10 cellular contexts compared by ENCODE assay signal in genomic region chr4:26020083-26020668, GRCh38.
DNase-seq lines count a peak whose midpoint lies in the region; ATAC-seq and TF ChIP-seq lines count a peak whose summit lies in the region.
"Had no signal": no experiment of that assay in that cellular context is flagged by ENCODE, and none has a peak within 500 bp of the region (broad histone marks: within the 10 kb centered on the region; RNA-seq: fewer than 3 reads in every experiment).

No MANE protein-coding gene starts in this region.

- ATAC-seq in HCT116 (no peak), GM21737 (IDR thresholded peaks at IDR 0.05; ENCODE audit: unreplicated experiment) (no peak), HG02981 (IDR thresholded peaks at IDR 0.05; ENCODE audit: unreplicated experiment) (no peak)
- peak; percentile 94 for ATAC-seq in activated CD8-positive, alpha-beta T cell treated with anti-CD3 and anti-CD28 coated beads for 36 hours

- H3K79me2 ChIP-seq in HCT116 (ENCODE audit: insufficient read depth, low read length), result no peaks in the 10 kb centered on the region
- no peaks in the 10 kb centered on the region for H3K79me2 ChIP-seq in hepatocyte

- peaks cover 11% of the 10 kb centered on the region for H3K4me1 Mint-ChIP-seq in activated CD8-positive, alpha-beta T cell treated with anti-CD3 and anti-CD28 coated beads for 36 hours (ENCODE audit: low read depth)

- H3K27ac ChIP-seq in AG04450 (ENCODE audit: low read depth, low read length) (peak overlapping the region; percentile 57), HCT116 (ENCODE audit: low read depth, low read length) (no peak overlapping the region), hepatocyte (peak overlapping the region; percentile 59)
- H3K27ac ChIP-seq: SK-N-MC had no signal

- no peak for TF ChIP-seq CTCF in AG04450 (IDR thresholded peaks at IDR 0.05; ENCODE audit: low read depth, low read length)
- TF ChIP-seq CTCF in HCT116 (IDR thresholded peaks at IDR 0.05 in 2 of 3, conservative IDR thresholded peaks at IDR 0.05 in 1 of 3; ENCODE audit: borderline replicate concordance in 1 of 3, insufficient read depth in 1 of 3, low read depth in 2 of 3, low read length in 2 of 3), result no peak
- TF ChIP-seq CTCF in activated CD8-positive, alpha-beta T cell treated with anti-CD3 and anti-CD28 coated beads for 36 hours (IDR thresholded peaks at IDR 0.05), result no peak
- no peak for TF ChIP-seq CTCF in hepatocyte (IDR thresholded peaks at IDR 0.05; ENCODE audit: poor library complexity)

- no peaks in the 10 kb centered on the region for H3K36me3 Mint-ChIP-seq in activated CD8-positive, alpha-beta T cell treated with anti-CD3 and anti-CD28 coated beads for 36 hours (ENCODE audit: low read depth)
- H3K36me3 Mint-ChIP-seq: brain had no signal

- DNase-seq in AG04450 (ENCODE audit: low read depth, low spot score) (peak; percentile 43), HCT116 (ENCODE audit: low read depth, low spot score) (no peak), hepatocyte (ENCODE audit: low spot score) (peak; percentile 27), kidney tubule cell (ENCODE audit: low spot score) (no peak), NCI-H1092 (lab: John Stamatoyannopoulos, UW) (no peak)
- peak; percentile 67 for DNase-seq in activated CD8-positive, alpha-beta T cell treated with anti-CD3 and anti-CD28 coated beads for 36 hours

- no peaks in the 10 kb centered on the region for H3K9me3 Mint-ChIP-seq in activated CD8-positive, alpha-beta T cell treated with anti-CD3 and anti-CD28 coated beads for 36 hours

- H3K9me2 ChIP-seq in HCT116 (ENCODE audit: insufficient read depth) (no peaks in the 10 kb centered on the region), hepatocyte (replicated peaks; ENCODE audit: insufficient read depth) (no peaks in the 10 kb centered on the region)

- RAD21 ChIA-PET in HCT116 (lab: Charles Lee; ENCODE audit: low non-redundant PET in 1 of 2, low total read pairs in 2 of 2, uncharacterized antibody in 2 of 2, unreplicated experiment in 2 of 2), result no interaction called here

- H3K27me3 ChIP-seq in AG04450 (ENCODE audit: control insufficient read depth, insufficient read depth, low read length) (no peaks in the 10 kb centered on the region), HCT116 (ENCODE audit: insufficient read depth, low read length) (peaks cover 6% of the 10 kb centered on the region; the same call in 1 of the 2 replicates), hepatocyte (no peaks in the 10 kb centered on the region)

- H3K9me3 ChIP-seq in AG04450 (ENCODE audit: control insufficient read depth, insufficient read depth, low read length) (no peaks in the 10 kb centered on the region; the same call in 1 of the 2 replicates), HCT116 (ENCODE audit: control insufficient read depth in 1 of 2, insufficient read depth in 1 of 2, low read depth in 1 of 2, low read length in 2 of 2) (no peaks in the 10 kb centered on the region), hepatocyte (ENCODE audit: low read depth) (no peaks in the 10 kb centered on the region)

- no peak for TF ChIP-seq RAD21 in HCT116 (IDR thresholded peaks at IDR 0.05; ENCODE audit: low read depth)

- CTCF ChIA-PET in AG04450 (lab: Charles Lee), result no interaction called here
- CTCF ChIA-PET in HCT116 (lab: Charles Lee), result no interaction called here
- CTCF ChIA-PET in activated CD8-positive, alpha-beta T cell treated with anti-CD3 and anti-CD28 coated beads for 36 hours (lab: Charles Lee), result no interaction called here

- H3K4me1 ChIP-seq in HCT116 (ENCODE audit: control insufficient read depth in 1 of 2, insufficient read depth in 2 of 2, low read length in 2 of 2), result peaks cover 15 to 20% of the 10 kb centered on the region in 2 experiments
- peaks cover 24% of the 10 kb centered on the region for H3K4me1 ChIP-seq in hepatocyte (ENCODE audit: insufficient read depth)

- H2AFZ ChIP-seq in HCT116 (ENCODE audit: low read depth, low read length, poor library complexity, severe bottlenecking) (no peak overlapping the region), hepatocyte (no peak overlapping the region)

- H3K27ac Mint-ChIP-seq in activated CD8-positive, alpha-beta T cell treated with anti-CD3 and anti-CD28 coated beads for 36 hours, result no peak overlapping the region

- no peak overlapping the region for H3K4me3 Mint-ChIP-seq in activated CD8-positive, alpha-beta T cell treated with anti-CD3 and anti-CD28 coated beads for 36 hours
- H3K4me3 Mint-ChIP-seq: brain had no signal

- no TSS peak for BruUV-seq in HCT116 (replicated peaks; lab: Mats Ljungman, UMichigan)

- H3K4me3 ChIP-seq in AG04450 (ENCODE audit: low read depth, low read length) (no peak overlapping the region), HCT116 (replicated peaks in 1 of 2; ENCODE audit: low read depth in 1 of 2, low read length in 2 of 2) (no peak overlapping the region), hepatocyte (no peak overlapping the region)
- H3K4me3 ChIP-seq: SK-N-MC had no signal

- H3K4me2 ChIP-seq in HCT116 (ENCODE audit: low read length), result 0 out of 2 replicates have a peak overlapping the region, but pooled peaks have one; percentile 19
- no peak overlapping the region for H3K4me2 ChIP-seq in hepatocyte

- TF ChIP-seq POLR2A in HCT116 (IDR thresholded peaks at IDR 0.05; ENCODE audit: borderline replicate concordance, extremely low read depth, insufficient read depth, insufficient read length), result no peak

- H3K9ac ChIP-seq in HCT116 (ENCODE audit: low read length), result no peak overlapping the region

- peaks cover 20% of the 10 kb centered on the region for H3K27me3 Mint-ChIP-seq in activated CD8-positive, alpha-beta T cell treated with anti-CD3 and anti-CD28 coated beads for 36 hours

- 70% methylated on average over 10 of the region's 10 CpGs for WGBS in hepatocyte (ENCODE audit: low lambda C conversion rate, missing lambda C conversion rate)

- H3K36me3 ChIP-seq in HCT116 (ENCODE audit: control insufficient read depth in 1 of 2, insufficient read depth in 2 of 2, low read length in 2 of 2), result no peaks in the 10 kb centered on the region
- H3K36me3 ChIP-seq in hepatocyte (replicated peaks; ENCODE audit: insufficient read depth, low read depth), result no peaks in the 10 kb centered on the region

- H4K20me1 ChIP-seq in HCT116 (ENCODE audit: insufficient read depth) (no peaks in the 10 kb centered on the region), hepatocyte (ENCODE audit: insufficient read depth, poor library complexity, severe bottlenecking) (no peaks in the 10 kb centered on the region)

- POLR2A ChIA-PET in AG04450 (lab: Yijun Ruan, JAX), result no interaction called here
- POLR2A ChIA-PET in HCT116 (lab: Charles Lee), result no interaction called here
- POLR2A ChIA-PET in activated CD8-positive, alpha-beta T cell treated with anti-CD3 and anti-CD28 coated beads for 36 hours (lab: Charles Lee), result no interaction called here

- intact Hi-C loops in HCT116 (cut with micrococcal nuclease), result no loop called here
- intact Hi-C loops in activated CD8-positive, alpha-beta T cell treated with anti-CD3 and anti-CD28 coated beads for 36 hours (cut with micrococcal nuclease), result no loop called here

TF ChIP-seq in HCT116, 20 proteins besides CTCF, POLR2A, EP300 and RAD21:
- TF ChIP-seq FOSL1 (IDR thresholded peaks at IDR 0.05; ENCODE audit: low read depth), result no peak
- no peak for TF ChIP-seq TCF7L2 (IDR thresholded peaks at IDR 0.05; ENCODE audit: borderline replicate concordance, extremely low read depth, insufficient read depth, insufficient read length)
- no peak for TF ChIP-seq CEBPB (IDR thresholded peaks at IDR 0.05; ENCODE audit: low read depth)
- TF ChIP-seq ATF3 (IDR thresholded peaks at IDR 0.05), result no peak
- TF ChIP-seq YY1 (IDR thresholded peaks at IDR 0.05; ENCODE audit: extremely low read depth, insufficient replicate concordance, low read depth, low read length), result no peak
- TF ChIP-seq EZH2 (IDR thresholded peaks at IDR 0.05), result no peak
- no peak for TF ChIP-seq JUND (IDR thresholded peaks at IDR 0.05)
- TF ChIP-seq ELF1 (IDR thresholded peaks at IDR 0.05; ENCODE audit: borderline replicate concordance, low read depth), result no peak
- TF ChIP-seq POLR2AphosphoS5 (IDR thresholded peaks at IDR 0.05; ENCODE audit: low read depth, low read length), result no peak
- no peak for TF ChIP-seq ZBTB33 (IDR thresholded peaks at IDR 0.05; ENCODE audit: extremely low read depth, insufficient replicate concordance, low read length)
- no peak for TF ChIP-seq SIN3A (IDR thresholded peaks at IDR 0.05; ENCODE audit: low read depth)

Comparison
In these comparisons a context has a peak if more than half of its experiments do, and no peak if none do; other contexts are left out.
1. DNase-seq: peak in AG04450 (single experiment), activated CD8-positive, alpha-beta T cell treated with anti-CD3 and anti-CD28 coated beads for 36 hours (single experiment) and hepatocyte (single experiment); none in HCT116 (single experiment), kidney tubule cell (single experiment) and NCI-H1092 (single experiment).